In genomic region chr16:3135120-3135715, GRCh38 we compare ENCODE assay signal across 8 cellular contexts. TPM values are rescaled to one million over a fixed set of nuclear protein-coding genes. Genes with fewer than 3 reads are reported as not detected.
A peak's percentile ranks its signal among the peaks of the same experiment; 100 is the strongest.
DNase-seq lines count a peak whose midpoint lies in the region; ATAC-seq and TF ChIP-seq lines count a peak whose summit lies in the region.

No MANE protein-coding gene starts in this region.

- intact Hi-C loops in activated CD4-positive, alpha-beta T cell treated with anti-CD3 and anti-CD28 coated beads for 36 hours (cut with DNase I, micrococcal nuclease), result loop anchor here in 1 of 2 experiments (1.0 to 2.0 kb wide), 3 partner anchors 15 to 147 kb away; partner anchors contain the start of gene THOC6

- H3K4me3 Mint-ChIP-seq in activated CD4-positive, alpha-beta T cell treated with anti-CD3 and anti-CD28 coated beads for 36 hours, result peak overlapping the region; percentile 98

- H3K4me1 Mint-ChIP-seq in activated CD4-positive, alpha-beta T cell treated with anti-CD3 and anti-CD28 coated beads for 36 hours, result peaks cover 26% of the 10 kb centered on the region

- POLR2A ChIA-PET in activated CD4-positive, alpha-beta T cell treated with anti-CD3 and anti-CD28 coated beads for 36 hours (lab: Charles Lee), result interaction anchor here (0.6 to 2.4 kb wide), 11 partner anchors 10 to 147 kb away, joined by 3 to 16 read pairs (median 3); partner anchors contain the start of genes HCFC1R1 and THOC6

- CTCF ChIA-PET in activated CD4-positive, alpha-beta T cell treated with anti-CD3 and anti-CD28 coated beads for 36 hours (lab: Charles Lee), result interaction anchor here (0.5 to 4.8 kb wide), 22 partner anchors 8 to 266 kb away, joined by 3 to 27 read pairs (median 6); partner anchors contain the start of gene ZNF174

- H3K36me3 Mint-ChIP-seq in activated CD4-positive, alpha-beta T cell treated with anti-CD3 and anti-CD28 coated beads for 36 hours (ENCODE audit: low read depth), result peaks cover 5% of the 10 kb centered on the region

- H3K9me3 ChIP-seq in NT2/D1 (ENCODE audit: insufficient read depth, low read length), result no peaks in the 10 kb centered on the region
- no peaks in the 10 kb centered on the region for H3K9me3 ChIP-seq in endocrine pancreas (ENCODE audit: control insufficient read depth, low read length)
- no peaks in the 10 kb centered on the region for H3K9me3 ChIP-seq in neutrophil

- H3K9ac ChIP-seq in NT2/D1 (ENCODE audit: insufficient read length, low read depth), result peak overlapping the region; percentile 97
- H3K9ac ChIP-seq in endocrine pancreas (ENCODE audit: control insufficient read depth, insufficient read depth, low read length), result peak overlapping the region; percentile 90

- TF ChIP-seq CTCF in neutrophil (IDR thresholded peaks at IDR 0.05), result no peak

- peak; percentile 40 for ATAC-seq in activated CD4-positive, alpha-beta T cell treated with anti-CD3 and anti-CD28 coated beads for 36 hours
- no peak for ATAC-seq in HG03469 (IDR thresholded peaks at IDR 0.05; ENCODE audit: unreplicated experiment)

- H3K4me1 ChIP-seq in NT2/D1 (ENCODE audit: insufficient read depth, insufficient read length), result peaks cover 10% of the 10 kb centered on the region
- H3K4me1 ChIP-seq in endocrine pancreas (ENCODE audit: control insufficient read depth, insufficient read depth, low read length), result peaks cover 3% of the 10 kb centered on the region
- peaks cover 29 to 38% of the 10 kb centered on the region in 2 experiments for H3K4me1 ChIP-seq in neutrophil (ENCODE audit: control insufficient read depth in 1 of 2, insufficient read depth in 1 of 2, low read depth in 1 of 2, low read length in 1 of 2)

- no peaks in the 10 kb centered on the region for H3K9me3 Mint-ChIP-seq in activated CD4-positive, alpha-beta T cell treated with anti-CD3 and anti-CD28 coated beads for 36 hours (ENCODE audit: low read depth)

- H3K27me3 ChIP-seq in NT2/D1 (ENCODE audit: insufficient read depth, insufficient read length), result no peaks in the 10 kb centered on the region
- no peaks in the 10 kb centered on the region for H3K27me3 ChIP-seq in endocrine pancreas (ENCODE audit: control insufficient read depth, insufficient read depth, low read length)
- no peaks in the 10 kb centered on the region for H3K27me3 ChIP-seq in neutrophil

- peak overlapping the region; percentile 93 for H3K27ac Mint-ChIP-seq in activated CD4-positive, alpha-beta T cell treated with anti-CD3 and anti-CD28 coated beads for 36 hours

- H3K27ac ChIP-seq in neutrophil, result peak overlapping the region; percentile 94

- no peak for DNase-seq in activated CD4-positive, alpha-beta T cell treated with anti-CD3 and anti-CD28 coated beads for 36 hours
- DNase-seq in activated CD4-positive, alpha-beta T cell treated with anti-CD3 and anti-CD28 coated beads, Interleukin-2, amount 50 U/mL, for 48 hours, result no peak
- DNase-seq in NT2/D1 (ENCODE audit: low read depth, low spot score), result no peak
- DNase-seq in activated effector memory CD4-positive, alpha-beta T cell treated with Interleukin-2 at 50 U/mL for 16 hours, result no peak
- no peak for DNase-seq in activated CD4-positive, alpha-beta T cell treated with anti-CD3 and anti-CD28 coated beads for 1 hour

- H3K36me3 ChIP-seq in NT2/D1 (ENCODE audit: insufficient read depth, insufficient read length, low read length) (peaks cover 49% of the 10 kb centered on the region), endocrine pancreas (ENCODE audit: control insufficient read depth, insufficient read depth, low read length) (no peaks in the 10 kb centered on the region), neutrophil (peaks cover 34% of the 10 kb centered on the region)

- peak overlapping the region; percentile 94 for H3K4me3 ChIP-seq in NT2/D1 (ENCODE audit: insufficient read length, low read depth)
- peak overlapping the region; percentile 96 for H3K4me3 ChIP-seq in endocrine pancreas (ENCODE audit: control insufficient read depth, insufficient read depth, low read length)
- H3K4me3 ChIP-seq in neutrophil (ENCODE audit: low read depth in 1 of 2, low read length in 1 of 2), result peak overlapping the region; percentile 66 to 88

- H3K27me3 Mint-ChIP-seq in activated CD4-positive, alpha-beta T cell treated with anti-CD3 and anti-CD28 coated beads for 36 hours, result no peaks in the 10 kb centered on the region

RNA-seq across cellular contexts. Expression of gene ZNF213, which starts 0.4 kb away (rescaled TPM):
- total RNA-seq in activated CD4-positive, alpha-beta T cell treated with anti-CD3 and anti-CD28 coated beads for 36 hours, result 1 to 10 TPM; 7.6 to 8.3 TPM

RNA-seq across cellular contexts. Expression of gene ZNF205, which starts 22.8 kb away (rescaled TPM):
- under 1 TPM; 0.21 to 0.32 TPM for total RNA-seq in activated CD4-positive, alpha-beta T cell treated with anti-CD3 and anti-CD28 coated beads for 36 hours

RNA-seq across cellular contexts. Expression of gene ZSCAN10, which starts 36.1 kb away (rescaled TPM):
- total RNA-seq in activated CD4-positive, alpha-beta T cell treated with anti-CD3 and anti-CD28 coated beads for 36 hours, result under 1 TPM; 0.11 to 0.30 TPM

RNA-seq across cellular contexts. Expression of gene OR1F1, which starts 52.8 kb away (rescaled TPM):
- total RNA-seq in activated CD4-positive, alpha-beta T cell treated with anti-CD3 and anti-CD28 coated beads for 36 hours, result not detected
